ENCODE assay signal across 8 cellular contexts in genomic region chr1:37474697-37475379, GRCh38. TPM values are rescaled to one million over a fixed set of nuclear protein-coding genes. Genes with fewer than 3 reads are reported as not detected.
A peak's percentile ranks its signal among the peaks of the same experiment; 100 is the strongest.
DNase-seq lines count a peak whose midpoint lies in the region; ATAC-seq and TF ChIP-seq lines count a peak whose summit lies in the region.

No MANE protein-coding gene starts in this region.

- H3K4me1 Mint-ChIP-seq in GM23338 (peaks cover 61% of the 10 kb centered on the region), WTC11 (peaks cover 57% of the 10 kb centered on the region)

- CTCF ChIA-PET in WTC11 (lab: Charles Lee) = interaction anchor here (0.6 to 6.4 kb wide), 11 partner anchors 9 to 1527 kb away, joined by 3 to 109 read pairs (median 4); partner anchors contain the start of genes CDCA8 and MEAF6

- H3K4me2 ChIP-seq in GM23338 = peak overlapping the region; percentile 94

- TF ChIP-seq CTCF in GM23338 (conservative IDR thresholded peaks at IDR 0.05; ENCODE audit: low read depth in 2 of 2) = no peak
- TF ChIP-seq CTCF in WTC11 (IDR thresholded peaks at IDR 0.05) = no peak

- H3K9me3 ChIP-seq in neuron (ENCODE audit: low read length) = no peaks in the 10 kb centered on the region

- POLR2A ChIA-PET in WTC11 (lab: Charles Lee) = interaction anchor here (0.5 to 2.7 kb wide), 6 partner anchors 10 to 1563 kb away, joined by 3 to 13 read pairs (median 4); partner anchors contain the start of gene MEAF6

- H4K20me1 ChIP-seq in GM23338 (replicated peaks; ENCODE audit: insufficient read depth) = no peaks in the 10 kb centered on the region

- H3K27me3 ChIP-seq in ACC112 (ENCODE audit: insufficient read depth, low read length) = no peaks in the 10 kb centered on the region
- peaks cover 15% of the 10 kb centered on the region for H3K27me3 ChIP-seq in GM23338 (ENCODE audit: insufficient read depth)
- peaks cover 25% of the 10 kb centered on the region for H3K27me3 ChIP-seq in neuron (ENCODE audit: insufficient read depth, low read length)

- H2AFZ ChIP-seq in ACC112 (ENCODE audit: low read length, unreplicated experiment) (no peak overlapping the region), GM23338 (peak overlapping the region; percentile 52; the same call in 1 of the 2 replicates), neuron (ENCODE audit: low read depth, low read length) (peak overlapping the region; percentile 70)

- H3K4me3 ChIP-seq in ACC112 (ENCODE audit: low read depth, low read length) (peak overlapping the region; percentile 88), GM23338 (peak overlapping the region; percentile 77), neuron (ENCODE audit: low read length) (peak overlapping the region; percentile 65)

- H3K79me2 ChIP-seq in ACC112 (ENCODE audit: control insufficient read depth, insufficient read depth, low read length, unreplicated experiment) = peaks cover 61% of the 10 kb centered on the region
- H3K79me2 ChIP-seq in GM23338 (replicated peaks; ENCODE audit: insufficient read depth) = peaks cover 29% of the 10 kb centered on the region

- H3K9me2 ChIP-seq in GM23338 (ENCODE audit: insufficient read depth) = no peaks in the 10 kb centered on the region

- H3K9me3 Mint-ChIP-seq in GM23338 (no peaks in the 10 kb centered on the region), WTC11 (no peaks in the 10 kb centered on the region)

- H3K4me1 ChIP-seq in ACC112 (ENCODE audit: control insufficient read depth, insufficient read depth, low read length, unreplicated experiment) (peaks cover 66% of the 10 kb centered on the region), GM23338 (ENCODE audit: insufficient read depth) (peaks cover 52% of the 10 kb centered on the region), neuron (ENCODE audit: insufficient read depth, low read length) (peaks cover 53% of the 10 kb centered on the region)

- H3K27me3 Mint-ChIP-seq in GM23338 (ENCODE audit: insufficient read depth, low read depth, poor library complexity) (peaks cover 25% of the 10 kb centered on the region), WTC11 (ENCODE audit: low read depth) (peaks cover 23% of the 10 kb centered on the region)

- no peaks in the 10 kb centered on the region for H3F3A ChIP-seq in GM23338 (replicated peaks; ENCODE audit: low read depth)

- H3K36me3 Mint-ChIP-seq in GM23338 (ENCODE audit: low read depth) = peaks cover 21% of the 10 kb centered on the region
- peaks cover 5% of the 10 kb centered on the region for H3K36me3 Mint-ChIP-seq in WTC11

- peak overlapping the region; percentile 79 for H3K4me3 Mint-ChIP-seq in GM23338
- H3K4me3 Mint-ChIP-seq in WTC11 = peak overlapping the region; percentile 73

- peak; percentile 45 for DNase-seq in GM23338 (ENCODE audit: low spot score)
- DNase-seq in WTC11 (ENCODE audit: low spot score) = no peak
- peak; percentile 41 for DNase-seq in fibroblast of gingiva (ENCODE audit: low read depth)
- DNase-seq in Kasumi-1 (lab: John Stamatoyannopoulos, UW) = no peak
- no peak for DNase-seq in central memory CD4-positive, alpha-beta T cell

- peak; percentile 5; the same call in 2 of the 3 replicates for ATAC-seq in GM23338
- ATAC-seq in WTC11 = peak; percentile 5
- no peak for ATAC-seq in GM21390 (IDR thresholded peaks at IDR 0.05; ENCODE audit: unreplicated experiment)

- H3K27ac ChIP-seq in ACC112 (ENCODE audit: low read depth, low read length) (peak overlapping the region; percentile 99), GM23338 (ENCODE audit: low read depth) (no peak overlapping the region)

- no peak overlapping the region for H3K27ac Mint-ChIP-seq in GM23338
- H3K27ac Mint-ChIP-seq in WTC11 = peak overlapping the region; percentile 27; the same call in 1 of the 2 replicates

- H3K36me3 ChIP-seq in ACC112 (ENCODE audit: insufficient read depth, low read length) (peaks cover 11% of the 10 kb centered on the region; the same call in 1 of the 2 replicates), GM23338 (ENCODE audit: insufficient read depth) (no peaks in the 10 kb centered on the region), neuron (ENCODE audit: insufficient read depth, low read length) (peaks cover 2% of the 10 kb centered on the region)

TF ChIP-seq in GM23338, 12 proteins besides CTCF, POLR2A, EP300 and RAD21 (continues in another document):
- TF ChIP-seq REST (IDR thresholded peaks at IDR 0.05; ENCODE audit: unreplicated experiment) (no peak), EZH2 (IDR thresholded peaks at IDR 0.05; ENCODE audit: low read depth, unreplicated experiment) (no peak), EZH2phosphoT487 (IDR thresholded peaks at IDR 0.05; ENCODE audit: unreplicated experiment) (no peak), ETS1 (IDR thresholded peaks at IDR 0.05) (no peak)

TF ChIP-seq in WTC11, 78 proteins besides CTCF, POLR2A, EP300 and RAD21:
- TF ChIP-seq ZNF396 (CRISPR knock-in tag; IDR thresholded peaks at IDR 0.05; ENCODE audit: borderline replicate concordance) (no peak), IRF2 (CRISPR knock-in tag; IDR thresholded peaks at IDR 0.05; ENCODE audit: borderline replicate concordance, low read depth) (no peak), ATF1 (CRISPR knock-in tag; IDR thresholded peaks at IDR 0.05) (no peak), HMGA2 (CRISPR knock-in tag; IDR thresholded peaks at IDR 0.05) (no peak), GTF2I (CRISPR knock-in tag; conservative IDR thresholded peaks at IDR 0.05) (no peak), SMAD3 (CRISPR knock-in tag; IDR thresholded peaks at IDR 0.05; ENCODE audit: borderline replicate concordance) (no peak), ESRRA (CRISPR knock-in tag; IDR thresholded peaks at IDR 0.05; ENCODE audit: borderline replicate concordance) (no peak), ERG (CRISPR knock-in tag; IDR thresholded peaks at IDR 0.05) (no peak), MXD4 (CRISPR knock-in tag; IDR thresholded peaks at IDR 0.05; ENCODE audit: borderline replicate concordance) (no peak)

RNA-seq across cellular contexts. Expression of gene ZC3H12A, which starts 0.5 kb away (rescaled TPM):
- total RNA-seq in GM23338 (2014; rRNA removed; shearing (Covaris generic)) = 7.0 and 9.3 TPM in 2 replicates
- 7.3 and 9.0 TPM in 2 replicates for polyA plus RNA-seq in GM23338 (2016; fragmentation: Nextera tagmentation; extraction: Ambion mirVana)
- 8.4 to 10.9 TPM (median 9.6 TPM) in 3 replicates for total RNA-seq in WTC11 (2021)

RNA-seq across cellular contexts. Expression of gene MEAF6, which starts 39.7 kb away (rescaled TPM):
- 58.9 and 64.5 TPM in 2 replicates for total RNA-seq in GM23338 (2014; rRNA removed; shearing (Covaris generic))
- 53.5 and 60.1 TPM in 2 replicates for polyA plus RNA-seq in GM23338 (2016; fragmentation: Nextera tagmentation; extraction: Ambion mirVana)
- 37.4 to 41.3 TPM (median 41.0 TPM) in 3 replicates for total RNA-seq in WTC11 (2021)

Comparison
In these comparisons a context has a peak if more than half of its experiments do, and no peak if none do; other contexts are left out.
1. DNase-seq: peak in GM23338 (single experiment) and fibroblast of gingiva (single experiment); none in WTC11 (single experiment), Kasumi-1 (0 of 2) and central memory CD4-positive, alpha-beta T cell (single experiment).
2. Peak in every context shown above with its lines, with median percentiles within 50 percentile points of each other: H3K4me3 ChIP-seq.